In genomic region chr7:139481364-139481763, GRCh38 we compare ENCODE assay signal across 19 cellular contexts. TPM values are rescaled to one million over a fixed set of nuclear protein-coding genes. Genes with fewer than 3 reads are reported as not detected.
A peak's percentile ranks its signal among the peaks of the same experiment; 100 is the strongest.
DNase-seq lines count a peak whose midpoint lies in the region; ATAC-seq and TF ChIP-seq lines count a peak whose summit lies in the region.
"Had no signal": no experiment of that assay in that cellular context is flagged by ENCODE, and none has a peak within 500 bp of the region (broad histone marks: within the 10 kb centered on the region; RNA-seq: fewer than 3 reads in every experiment).

No MANE protein-coding gene starts in this region.

- peaks cover 38% of the 10 kb centered on the region for H3K27me3 Mint-ChIP-seq in CD4-positive, alpha-beta T cell
- H3K27me3 Mint-ChIP-seq in WTC11 (ENCODE audit: low read depth): peaks cover 30% of the 10 kb centered on the region

- H3K9me3 Mint-ChIP-seq in CD4-positive, alpha-beta T cell: no peaks in the 10 kb centered on the region
- H3K9me3 Mint-ChIP-seq in WTC11: no peaks in the 10 kb centered on the region

- H3K27me3 ChIP-seq in CD4-positive, alpha-beta T cell (ENCODE audit: control insufficient read depth, insufficient read depth, low read length): peaks cover 30% of the 10 kb centered on the region
- peaks cover 23% of the 10 kb centered on the region for H3K27me3 ChIP-seq in H7 (ENCODE audit: control insufficient read depth, insufficient read depth, low read length)

- no peak for TF ChIP-seq CTCF in CD4-positive, alpha-beta T cell (IDR thresholded peaks at IDR 0.05)
- TF ChIP-seq CTCF in WTC11 (IDR thresholded peaks at IDR 0.05): no peak

- H3K4me1 Mint-ChIP-seq in CD4-positive, alpha-beta T cell (ENCODE audit: low read depth): no peaks in the 10 kb centered on the region
- peaks cover 12% of the 10 kb centered on the region for H3K4me1 Mint-ChIP-seq in WTC11

- no peak overlapping the region for H3K4me3 ChIP-seq in H7 (ENCODE audit: insufficient read depth, low read depth, low read length)
- H3K4me3 ChIP-seq: BLaER1 treated with 17β-estradiol and CSF1 and Interleukin-3, amounts not matched to agents 10 nM and 100 nM had no signal

- no peak for ATAC-seq in CD4-positive, alpha-beta T cell (ENCODE audit: poor library complexity)
- no peak for ATAC-seq in WTC11
- ATAC-seq in GM19328 (IDR thresholded peaks at IDR 0.05; ENCODE audit: unreplicated experiment): no peak
- no peak for ATAC-seq in GM18511 (IDR thresholded peaks at IDR 0.05; ENCODE audit: unreplicated experiment)
- ATAC-seq: HCT116, HepG2 had no signal

- H3K27ac ChIP-seq in CD4-positive, alpha-beta T cell (ENCODE audit: low read depth, low read length): no peak overlapping the region
- H3K27ac ChIP-seq: BLaER1 treated with 17β-estradiol and CSF1 and Interleukin-3, amounts not matched to agents 10 nM and 100 nM had no signal

- CTCF ChIA-PET in CD4-positive, alpha-beta T cell (lab: Charles Lee): interaction anchor here (1.2 kb wide), 1 partner anchor 19 kb away, joined by 3 read pairs; no protein-coding TSS in a partner anchor
- CTCF ChIA-PET in WTC11 (lab: Charles Lee): interaction anchor here (1.3 to 1.6 kb wide), 3 partner anchors 18 to 47 kb away, joined by 5 to 7 read pairs (median 7); no protein-coding TSS in a partner anchor

- no peak overlapping the region for H3K27ac Mint-ChIP-seq in CD4-positive, alpha-beta T cell
- H3K27ac Mint-ChIP-seq in WTC11: no peak overlapping the region
- H3K27ac Mint-ChIP-seq: CD4-positive, CD25-positive, alpha-beta regulatory T cell had no signal

- H3K36me3 ChIP-seq in H7 (replicated peaks; ENCODE audit: control insufficient read depth, insufficient read depth, low read length): peaks cover 6% of the 10 kb centered on the region
- H3K36me3 ChIP-seq: BLaER1 treated with 17β-estradiol and CSF1 and Interleukin-3, amounts not matched to agents 10 nM and 100 nM had no signal

- POLR2A ChIA-PET in CD4-positive, alpha-beta T cell (lab: Charles Lee): no interaction called here
- POLR2A ChIA-PET in WTC11 (lab: Charles Lee): interaction anchor here (0.6 kb wide), 1 partner anchor 93 kb away, joined by 5 read pairs; no protein-coding TSS in a partner anchor

- H3K36me3 Mint-ChIP-seq in CD4-positive, alpha-beta T cell (ENCODE audit: low read depth): no peaks in the 10 kb centered on the region
- H3K36me3 Mint-ChIP-seq in WTC11: peaks cover 9% of the 10 kb centered on the region
- H3K36me3 Mint-ChIP-seq: CD4-positive, CD25-positive, alpha-beta regulatory T cell had no signal

- intact Hi-C loops in CD4-positive, alpha-beta T cell (cut with DNase I, micrococcal nuclease): no loop called here

- DNase-seq in CD4-positive, alpha-beta T cell: no peak
- DNase-seq in H7: peak; percentile 76
- DNase-seq in WTC11 (ENCODE audit: low spot score): no peak
- peak; percentile 45 for DNase-seq in iPS-NIHi7 (ENCODE audit: extremely low spot score)
- no peak for DNase-seq in epidermal melanocyte (ENCODE audit: insufficient read length, low spot score)
- no peak for DNase-seq in NCI-H524 treated with DMSO at 0.1 percent for 48 hours (lab: John Stamatoyannopoulos, UW)
- DNase-seq: ACHN; Calu3; CD4-positive, CD25-positive, alpha-beta regulatory T cell; DMS153; DMS79 treated with DMSO at 0.1 percent for 48 hours; GF-D8; GOT3 had no signal

- no peaks in the 10 kb centered on the region for H3K9me3 ChIP-seq in CD4-positive, alpha-beta T cell (ENCODE audit: control insufficient read depth, low read length)

- H3K4me3 Mint-ChIP-seq in CD4-positive, alpha-beta T cell: peak overlapping the region; percentile 64
- peak overlapping the region; percentile 22 for H3K4me3 Mint-ChIP-seq in WTC11

TF ChIP-seq in WTC11, 78 proteins besides CTCF, POLR2A, EP300 and RAD21 (continues in another document):
- TF ChIP-seq, protein P1, sequence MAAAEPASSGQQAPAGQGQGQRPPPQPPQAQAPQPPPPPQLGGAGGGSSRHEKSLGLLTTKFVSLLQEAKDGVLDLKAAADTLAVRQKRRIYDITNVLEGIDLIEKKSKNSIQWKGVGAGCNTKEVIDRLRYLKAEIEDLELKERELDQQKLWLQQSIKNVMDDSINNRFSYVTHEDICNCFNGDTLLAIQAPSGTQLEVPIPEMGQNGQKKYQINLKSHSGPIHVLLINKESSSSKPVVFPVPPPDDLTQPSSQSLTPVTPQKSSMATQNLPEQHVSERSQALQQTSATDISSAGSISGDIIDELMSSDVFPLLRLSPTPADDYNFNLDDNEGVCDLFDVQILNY (CRISPR knock-in tag; IDR thresholded peaks at IDR 0.05): no peak
- TF ChIP-seq ZNF425 (CRISPR knock-in tag; conservative IDR thresholded peaks at IDR 0.05) (no peak), ZNF263 (CRISPR knock-in tag; IDR thresholded peaks at IDR 0.05; ENCODE audit: low read depth) (no peak), TEAD1 (CRISPR knock-in tag; IDR thresholded peaks at IDR 0.05) (no peak), ESRRA (CRISPR knock-in tag; IDR thresholded peaks at IDR 0.05; ENCODE audit: borderline replicate concordance) (no peak), ZNF416 (CRISPR knock-in tag; IDR thresholded peaks at IDR 0.05) (no peak), AFF4 (CRISPR knock-in tag; IDR thresholded peaks at IDR 0.05; ENCODE audit: borderline replicate concordance) (no peak), SMAD4 (CRISPR knock-in tag; IDR thresholded peaks at IDR 0.05) (no peak), FOXP1 (CRISPR knock-in tag; IDR thresholded peaks at IDR 0.05; ENCODE audit: borderline replicate concordance) (no peak), ZNF671 (CRISPR knock-in tag; IDR thresholded peaks at IDR 0.05) (no peak)
- TF ChIP-seq, protein P2, sequence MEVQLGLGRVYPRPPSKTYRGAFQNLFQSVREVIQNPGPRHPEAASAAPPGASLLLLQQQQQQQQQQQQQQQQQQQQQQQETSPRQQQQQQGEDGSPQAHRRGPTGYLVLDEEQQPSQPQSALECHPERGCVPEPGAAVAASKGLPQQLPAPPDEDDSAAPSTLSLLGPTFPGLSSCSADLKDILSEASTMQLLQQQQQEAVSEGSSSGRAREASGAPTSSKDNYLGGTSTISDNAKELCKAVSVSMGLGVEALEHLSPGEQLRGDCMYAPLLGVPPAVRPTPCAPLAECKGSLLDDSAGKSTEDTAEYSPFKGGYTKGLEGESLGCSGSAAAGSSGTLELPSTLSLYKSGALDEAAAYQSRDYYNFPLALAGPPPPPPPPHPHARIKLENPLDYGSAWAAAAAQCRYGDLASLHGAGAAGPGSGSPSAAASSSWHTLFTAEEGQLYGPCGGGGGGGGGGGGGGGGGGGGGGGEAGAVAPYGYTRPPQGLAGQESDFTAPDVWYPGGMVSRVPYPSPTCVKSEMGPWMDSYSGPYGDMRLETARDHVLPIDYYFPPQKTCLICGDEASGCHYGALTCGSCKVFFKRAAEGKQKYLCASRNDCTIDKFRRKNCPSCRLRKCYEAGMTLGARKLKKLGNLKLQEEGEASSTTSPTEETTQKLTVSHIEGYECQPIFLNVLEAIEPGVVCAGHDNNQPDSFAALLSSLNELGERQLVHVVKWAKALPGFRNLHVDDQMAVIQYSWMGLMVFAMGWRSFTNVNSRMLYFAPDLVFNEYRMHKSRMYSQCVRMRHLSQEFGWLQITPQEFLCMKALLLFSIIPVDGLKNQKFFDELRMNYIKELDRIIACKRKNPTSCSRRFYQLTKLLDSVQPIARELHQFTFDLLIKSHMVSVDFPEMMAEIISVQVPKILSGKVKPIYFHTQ (CRISPR knock-in tag; IDR thresholded peaks at IDR 0.05): no peak

RNA-seq across cellular contexts. Expression of gene KLRG2, which starts 2.1 kb away (rescaled TPM):
- not detected for total RNA-seq in CD4-positive, alpha-beta T cell
- 9.2 and 11.5 TPM in 2 replicates for total RNA-seq in H7 (2014; rRNA removed; shearing (Covaris generic))
- 12.6 to 17.6 TPM (median 15.7 TPM) in 3 replicates for total RNA-seq in WTC11 (2021)
- total RNA-seq: A172; CD4-positive, CD25-positive, alpha-beta regulatory T cell; HepG2 had no signal

RNA-seq across cellular contexts. Expression of gene CLEC2L, which starts 42.1 kb away (rescaled TPM):
- not detected for total RNA-seq in CD4-positive, alpha-beta T cell
- not detected in 2 replicates for total RNA-seq in H7 (2014; rRNA removed; shearing (Covaris generic))
- total RNA-seq in WTC11 (2021): 0.13 to 0.69 TPM (median 0.44 TPM) in 3 replicates
- total RNA-seq: A172, Calu3 had no signal

Comparison
In these comparisons a context has a peak if more than half of its experiments do, and no peak if none do; other contexts are left out.
1. DNase-seq: peak in H7 (single experiment) and iPS-NIHi7 (single experiment); none in CD4-positive, alpha-beta T cell (0 of 10), WTC11 (single experiment), epidermal melanocyte (single experiment) and NCI-H524 treated with DMSO at 0.1 percent for 48 hours (single experiment).
2. RNA of gene KLRG2, which starts 2.1 kb away (total RNA-seq): 12.6 to 17.6 TPM in WTC11 and 9.2 to 11.5 TPM in H7; not detected in CD4-positive, alpha-beta T cell; every median in the first group is over 10 times any median in the second.